Comparison of ENCODE assay signal across 20 cellular contexts in the genomic region with DNA sequence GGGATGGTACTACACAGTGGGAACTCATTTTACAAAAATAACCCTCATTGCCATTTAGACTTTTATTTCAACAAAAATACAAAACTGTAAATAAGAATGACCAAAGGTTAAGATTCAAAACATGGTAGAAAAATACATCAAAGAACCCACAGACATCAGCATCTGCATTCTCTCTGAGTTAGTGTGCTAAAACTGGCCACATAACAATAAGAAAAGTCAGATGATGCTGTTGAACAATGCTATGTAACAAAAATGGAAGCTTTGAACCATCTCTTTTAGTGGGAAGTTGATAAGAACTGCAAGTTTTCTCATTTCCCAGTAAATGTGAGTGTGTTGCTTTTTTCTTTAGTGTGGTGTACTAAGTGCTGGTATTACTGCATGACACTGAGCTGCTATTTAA.
"Had no signal": no experiment of that assay in that cellular context is flagged by ENCODE, and none has a peak within 500 bp of the region (broad histone marks: within the 10 kb centered on the region; RNA-seq: fewer than 3 reads in every experiment).

No MANE protein-coding gene starts in this region.

- H3K27ac ChIP-seq: coronary artery, left ventricle myocardium inferior, transverse colon, vagina had no signal

- H3K9me3 ChIP-seq: transverse colon, vagina had no signal

- H3K27me3 ChIP-seq: transverse colon, vagina had no signal

- H3K4me1 ChIP-seq: left ventricle myocardium inferior, transverse colon, vagina had no signal

- DNase-seq: activated CD4-positive, alpha-beta T cell treated with anti-CD3 and anti-CD28 coated beads for 1 hour; activated CD4-positive, alpha-beta T cell treated with anti-CD3 and anti-CD28 coated beads, Interleukin-2, amount 50 U/mL, for 4 hours; activated naive CD4-positive, alpha-beta T cell treated with anti-CD3 and anti-CD28 coated beads, Interleukin-2, amount 10 ng/mL, durations not matched to agents 7 days and 5 days; activated T-cell treated with anti-CD3 and anti-CD28 coated beads for 4 hours; central memory CD4-positive, alpha-beta T cell; effector CD8-positive, alpha-beta T cell; hippocampal formation; kidney; left ventricle myocardium inferior; natural killer cell; nucleus accumbens; right cardiac atrium; small intestine; stimulated activated CD4-positive, alpha-beta T cell treated with anti-CD3 and anti-CD28 coated beads, Interleukin-4, amount 100 ng/mL, for 4 hours; stimulated activated CD8-positive, alpha-beta memory T cell treated with anti-CD3 and anti-CD28 coated beads, Interleukin-4, amount 100 ng/mL, for 48 hours; stimulated activated naive CD8-positive, alpha-beta T cell treated with anti-CD3 and anti-CD28 coated beads, Interleukin-15, Interleukin-2, amounts not matched to agents 100 U/mL and 50 U/mL, for 24 hours; T1000; transverse colon had no signal

- H3K36me3 ChIP-seq: left ventricle myocardium inferior, transverse colon, vagina had no signal

- ATAC-seq: natural killer cell; right cardiac atrium; stimulated activated naive CD8-positive, alpha-beta T cell treated with anti-CD3 and anti-CD28 coated beads, Interleukin-15, Interleukin-2, amounts not matched to agents 100 U/mL and 50 U/mL, for 24 hours had no signal

- H3K4me3 ChIP-seq: coronary artery, left ventricle myocardium inferior, transverse colon, vagina had no signal
